In genomic region chr20:37741560-37741959, GRCh38 we compare ENCODE assay signal across 11 cellular contexts.
"Had no signal": no experiment of that assay in that cellular context is flagged by ENCODE, and none has a peak within 500 bp of the region (broad histone marks: within the 10 kb centered on the region; RNA-seq: fewer than 3 reads in every experiment).

No MANE protein-coding gene starts in this region.

- H3K4me3 Mint-ChIP-seq: activated CD8-positive, alpha-beta T cell treated with anti-CD3 and anti-CD28 coated beads, Interleukin-2, amount 10 ng/mL, durations not matched to agents 7 days and 5 days; activated T-helper 1 cell treated with anti-CD3 and anti-CD28 coated beads, Interleukin-12 subunit alpha, Interleukin-12 subunit beta, Interleukin-2, Interleukin-4 antibody, amounts not matched to agents 30 ng/mL and 10 ng/mL and 1 ng/mL, durations not matched to agents 14 hours and 24 hours and 36 hours had no signal

- H3K27me3 ChIP-seq: foreskin keratinocyte, heart left ventricle had no signal

- ATAC-seq: activated CD8-positive, alpha-beta T cell treated with anti-CD3 and anti-CD28 coated beads, Interleukin-2, amount 10 ng/mL, durations not matched to agents 7 days and 5 days; heart left ventricle; right cardiac atrium had no signal

- DNase-seq: activated CD4-positive, alpha-beta T cell treated with anti-CD3 and anti-CD28 coated beads for 48 hours; activated CD8-positive, alpha-beta memory T cell treated with anti-CD3 and anti-CD28 coated beads, Interleukin-2, amount 50 U/mL, for 48 hours; activated CD8-positive, alpha-beta T cell treated with anti-CD3 and anti-CD28 coated beads, Interleukin-2, amount 10 ng/mL, durations not matched to agents 7 days and 5 days; activated naive CD4-positive, alpha-beta T cell; heart left ventricle; mesendoderm; right cardiac atrium; stimulated activated naive CD4-positive, alpha-beta T cell treated with Interleukin-2 at 50 U/mL for 16 hours had no signal

- H3K4me1 ChIP-seq: foreskin keratinocyte had no signal

- H3K27ac Mint-ChIP-seq: activated CD8-positive, alpha-beta T cell treated with anti-CD3 and anti-CD28 coated beads, Interleukin-2, amount 10 ng/mL, durations not matched to agents 7 days and 5 days; activated T-helper 1 cell treated with anti-CD3 and anti-CD28 coated beads, Interleukin-12 subunit alpha, Interleukin-12 subunit beta, Interleukin-2, Interleukin-4 antibody, amounts not matched to agents 30 ng/mL and 10 ng/mL and 1 ng/mL, durations not matched to agents 14 hours and 24 hours and 36 hours had no signal

- H3K27ac ChIP-seq: foreskin keratinocyte, SK-N-MC had no signal

- H3K4me3 ChIP-seq: heart left ventricle, SK-N-MC had no signal
